20 cellular contexts compared by ENCODE assay signal in the genomic region with DNA sequence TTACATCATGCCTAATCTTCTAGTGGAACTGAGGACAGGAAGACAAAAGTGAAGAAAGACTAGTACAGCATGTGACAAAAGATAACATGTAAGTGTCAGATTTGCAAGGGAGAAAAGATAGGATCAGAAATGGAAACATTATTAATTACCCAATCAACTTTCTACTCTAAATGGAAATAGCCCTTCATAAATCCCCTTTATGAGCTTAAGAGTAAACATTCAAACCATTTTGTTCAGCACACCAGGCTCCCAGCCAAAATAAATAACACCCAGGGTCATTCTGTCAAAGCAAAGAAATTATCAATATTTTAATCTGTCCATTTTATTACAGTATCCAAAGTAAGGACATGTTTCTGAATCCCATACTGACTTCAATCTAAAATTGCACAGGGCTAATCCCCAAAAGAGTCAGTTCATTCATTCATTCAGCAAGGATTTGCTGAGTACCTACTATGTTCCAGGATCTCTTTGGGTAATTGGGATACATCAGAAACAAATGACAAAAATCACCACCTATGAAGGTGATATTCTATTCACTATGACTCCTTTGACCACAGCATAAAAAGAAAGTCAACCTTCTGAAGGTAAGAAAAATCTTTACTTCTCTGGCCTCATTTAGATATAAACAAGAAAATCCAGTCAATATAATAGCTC. TPM values are rescaled to one million over a fixed set of nuclear protein-coding genes. Genes with fewer than 3 reads are reported as not detected.
DNase-seq lines count a peak whose midpoint lies in the region; ATAC-seq and TF ChIP-seq lines count a peak whose summit lies in the region.
"Had no signal": no experiment of that assay in that cellular context is flagged by ENCODE, and none has a peak within 500 bp of the region (broad histone marks: within the 10 kb centered on the region; RNA-seq: fewer than 3 reads in every experiment).

No MANE protein-coding gene starts in this region.

- H3K4me1 ChIP-seq in SK-N-SH (ENCODE audit: control insufficient read depth in 1 of 2, insufficient read depth in 2 of 2, low read depth in 1 of 2, low read length in 1 of 2), result peaks cover 3 to 34% of the 10 kb centered on the region in 2 experiments
- H3K4me1 ChIP-seq in hepatocyte (ENCODE audit: insufficient read depth), result peaks cover 14% of the 10 kb centered on the region
- H3K4me1 ChIP-seq: psoas muscle had no signal

- H3K79me2 ChIP-seq in SK-N-SH (ENCODE audit: insufficient read depth) (peaks cover 15% of the 10 kb centered on the region; the same call in 1 of the 2 replicates), hepatocyte (peaks cover 56% of the 10 kb centered on the region)

- H3K4me3 ChIP-seq in SK-N-SH (ENCODE audit: low read depth in 2 of 2, low read length in 1 of 2) (no peak overlapping the region), hepatocyte (no peak overlapping the region)
- H3K4me3 ChIP-seq: lung, psoas muscle had no signal

- DNase-seq in SK-N-SH (no peak), NCI-H82 (lab: John Stamatoyannopoulos, UW) (peak; percentile 14), hepatocyte (ENCODE audit: low spot score) (no peak), CD1c-positive myeloid dendritic cell (ENCODE audit: extremely low spot score) (no peak), iPS-NIHi11 (ENCODE audit: low spot score) (no peak), Right ventricle myocardium inferior (ENCODE audit: missing footprints) (no peak), NCI-H187 (lab: John Stamatoyannopoulos, UW) (no peak)
- DNase-seq: ACHN; activated naive CD4-positive, alpha-beta T cell treated with anti-CD3 and anti-CD28 coated beads, Interleukin-2, amount 50 U/mL, for 16 hours; CD4-positive, CD25-positive, alpha-beta regulatory T cell; KG1; NCI-H1694; psoas muscle; stimulated activated naive CD4-positive, alpha-beta T cell treated with Interleukin-2 at 50 U/mL for 16 hours had no signal

- no peaks in the 10 kb centered on the region for H3K9me3 ChIP-seq in SK-N-SH
- no peaks in the 10 kb centered on the region for H3K9me3 ChIP-seq in hepatocyte (ENCODE audit: low read depth)
- H3K9me3 ChIP-seq: psoas muscle had no signal

- 0 out of 2 replicates have a peak overlapping the region, but pooled peaks have one; percentile 0 for H3K9ac ChIP-seq in SK-N-SH

- TF ChIP-seq CTCF in SK-N-SH (IDR thresholded peaks at IDR 0.05), result no peak
- no peak for TF ChIP-seq CTCF in hepatocyte (IDR thresholded peaks at IDR 0.05; ENCODE audit: poor library complexity)

- no peak for TF ChIP-seq EP300 in SK-N-SH (IDR thresholded peaks at IDR 0.05; ENCODE audit: borderline replicate concordance in 1 of 2, low read depth in 1 of 2, low read length in 1 of 2)

- H3F3A ChIP-seq in SK-N-SH (replicated peaks; ENCODE audit: insufficient read depth), result peaks cover 21% of the 10 kb centered on the region

- H3K36me3 ChIP-seq in SK-N-SH (replicated peaks in 1 of 2; ENCODE audit: control insufficient read depth in 1 of 2, insufficient read depth in 2 of 2, low read length in 1 of 2) (no peaks in the 10 kb centered on the region), hepatocyte (replicated peaks; ENCODE audit: insufficient read depth, low read depth) (no peaks in the 10 kb centered on the region)

- H4K20me1 ChIP-seq in SK-N-SH (ENCODE audit: insufficient read depth), result no peaks in the 10 kb centered on the region
- H4K20me1 ChIP-seq in hepatocyte (ENCODE audit: insufficient read depth, poor library complexity, severe bottlenecking), result no peaks in the 10 kb centered on the region

- no peak for TF ChIP-seq RAD21 in SK-N-SH (IDR thresholded peaks at IDR 0.05; ENCODE audit: low read length)

- H2AFZ ChIP-seq in SK-N-SH (ENCODE audit: low read depth) (no peak overlapping the region), hepatocyte (no peak overlapping the region)

- POLR2A ChIA-PET in SK-N-SH (lab: Yijun Ruan, JAX), result no interaction called here

- no peaks in the 10 kb centered on the region for H3K9me2 ChIP-seq in SK-N-SH
- no peaks in the 10 kb centered on the region for H3K9me2 ChIP-seq in hepatocyte (replicated peaks; ENCODE audit: insufficient read depth)

- peak overlapping the region in 1 of 2 experiments; percentile 50; a peak in 2 of 4 replicates for H3K27ac ChIP-seq in SK-N-SH (ENCODE audit: low read depth in 2 of 2, low read length in 1 of 2)
- no peak overlapping the region for H3K27ac ChIP-seq in hepatocyte
- H3K27ac ChIP-seq: psoas muscle, RWPE1 had no signal

- H3K27me3 ChIP-seq in SK-N-SH (ENCODE audit: insufficient read depth), result no peaks in the 10 kb centered on the region
- H3K27me3 ChIP-seq in hepatocyte, result no peaks in the 10 kb centered on the region

- CTCF ChIA-PET in SK-N-SH (lab: Yijun Ruan, JAX), result interaction anchor here (1.1 to 3.6 kb wide), 5 partner anchors 58 to 1626 kb away, joined by 3 to 12 read pairs (median 3); no protein-coding TSS in a partner anchor

- ATAC-seq in SK-N-SH treated with all-trans-retinoic acid at 6 μM for 48 hours (no peak), Right ventricle myocardium inferior (no peak)
- ATAC-seq: natural killer cell treated with Interleukin-12 subunit alpha and Interleukin-12 subunit beta and Interleukin-15 and Interleukin-18, amount 100 ng/mL, for 72 hours; psoas muscle had no signal

- intact Hi-C loops in Right ventricle myocardium inferior (cut with DNase I), result loop anchor here (10.0 kb wide), 1 partner anchor 145 kb away; no protein-coding TSS in a partner anchor

- H3K4me2 ChIP-seq in SK-N-SH, result peak overlapping the region; percentile 30; the same call in 1 of the 2 replicates
- H3K4me2 ChIP-seq in hepatocyte, result peak overlapping the region; percentile 3

TF ChIP-seq in SK-N-SH, 30 proteins besides CTCF, POLR2A, EP300 and RAD21 (continues in another document):
- TF ChIP-seq TCF12 (IDR thresholded peaks at IDR 0.05) (no peak), POLR2AphosphoS5 (IDR thresholded peaks at IDR 0.05; ENCODE audit: low read depth, low read length) (no peak), RXRA (IDR thresholded peaks at IDR 0.05; ENCODE audit: borderline replicate concordance, low read depth) (no peak), FOSL2 (IDR thresholded peaks at IDR 0.05; ENCODE audit: borderline replicate concordance, low read depth) (no peak), NFIC (IDR thresholded peaks at IDR 0.05; ENCODE audit: borderline replicate concordance) (no peak; the same call in 1 of the 2 replicates)
- TF ChIP-seq, protein P1, sequence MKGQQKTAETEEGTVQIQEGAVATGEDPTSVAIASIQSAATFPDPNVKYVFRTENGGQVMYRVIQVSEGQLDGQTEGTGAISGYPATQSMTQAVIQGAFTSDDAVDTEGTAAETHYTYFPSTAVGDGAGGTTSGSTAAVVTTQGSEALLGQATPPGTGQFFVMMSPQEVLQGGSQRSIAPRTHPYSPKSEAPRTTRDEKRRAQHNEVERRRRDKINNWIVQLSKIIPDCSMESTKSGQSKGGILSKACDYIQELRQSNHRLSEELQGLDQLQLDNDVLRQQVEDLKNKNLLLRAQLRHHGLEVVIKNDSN (IDR thresholded peaks at IDR 0.05; ENCODE audit: borderline replicate concordance, low read depth), result no peak
- TF ChIP-seq, protein P2, sequence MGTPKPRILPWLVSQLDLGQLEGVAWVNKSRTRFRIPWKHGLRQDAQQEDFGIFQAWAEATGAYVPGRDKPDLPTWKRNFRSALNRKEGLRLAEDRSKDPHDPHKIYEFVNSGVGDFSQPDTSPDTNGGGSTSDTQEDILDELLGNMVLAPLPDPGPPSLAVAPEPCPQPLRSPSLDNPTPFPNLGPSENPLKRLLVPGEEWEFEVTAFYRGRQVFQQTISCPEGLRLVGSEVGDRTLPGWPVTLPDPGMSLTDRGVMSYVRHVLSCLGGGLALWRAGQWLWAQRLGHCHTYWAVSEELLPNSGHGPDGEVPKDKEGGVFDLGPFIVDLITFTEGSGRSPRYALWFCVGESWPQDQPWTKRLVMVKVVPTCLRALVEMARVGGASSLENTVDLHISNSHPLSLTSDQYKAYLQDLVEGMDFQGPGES (IDR thresholded peaks at IDR 0.05; ENCODE audit: low read depth, low read length), result no peak

TF ChIP-seq in SK-N-SH treated with all-trans-retinoic acid at 6 μM for 48 hours, 23 proteins besides CTCF, POLR2A, EP300 and RAD21 (continues in another document):
- TF ChIP-seq, protein P3, sequence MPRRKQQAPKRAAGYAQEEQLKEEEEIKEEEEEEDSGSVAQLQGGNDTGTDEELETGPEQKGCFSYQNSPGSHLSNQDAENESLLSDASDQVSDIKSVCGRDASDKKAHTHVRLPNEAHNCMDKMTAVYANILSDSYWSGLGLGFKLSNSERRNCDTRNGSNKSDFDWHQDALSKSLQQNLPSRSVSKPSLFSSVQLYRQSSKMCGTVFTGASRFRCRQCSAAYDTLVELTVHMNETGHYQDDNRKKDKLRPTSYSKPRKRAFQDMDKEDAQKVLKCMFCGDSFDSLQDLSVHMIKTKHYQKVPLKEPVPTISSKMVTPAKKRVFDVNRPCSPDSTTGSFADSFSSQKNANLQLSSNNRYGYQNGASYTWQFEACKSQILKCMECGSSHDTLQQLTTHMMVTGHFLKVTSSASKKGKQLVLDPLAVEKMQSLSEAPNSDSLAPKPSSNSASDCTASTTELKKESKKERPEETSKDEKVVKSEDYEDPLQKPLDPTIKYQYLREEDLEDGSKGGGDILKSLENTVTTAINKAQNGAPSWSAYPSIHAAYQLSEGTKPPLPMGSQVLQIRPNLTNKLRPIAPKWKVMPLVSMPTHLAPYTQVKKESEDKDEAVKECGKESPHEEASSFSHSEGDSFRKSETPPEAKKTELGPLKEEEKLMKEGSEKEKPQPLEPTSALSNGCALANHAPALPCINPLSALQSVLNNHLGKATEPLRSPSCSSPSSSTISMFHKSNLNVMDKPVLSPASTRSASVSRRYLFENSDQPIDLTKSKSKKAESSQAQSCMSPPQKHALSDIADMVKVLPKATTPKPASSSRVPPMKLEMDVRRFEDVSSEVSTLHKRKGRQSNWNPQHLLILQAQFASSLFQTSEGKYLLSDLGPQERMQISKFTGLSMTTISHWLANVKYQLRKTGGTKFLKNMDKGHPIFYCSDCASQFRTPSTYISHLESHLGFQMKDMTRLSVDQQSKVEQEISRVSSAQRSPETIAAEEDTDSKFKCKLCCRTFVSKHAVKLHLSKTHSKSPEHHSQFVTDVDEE (CRISPR knock-in tag; IDR thresholded peaks at IDR 0.05), result no peak
- TF ChIP-seq PPARA (CRISPR knock-in tag; IDR thresholded peaks at IDR 0.05; ENCODE audit: borderline replicate concordance), result no peak

RNA-seq across cellular contexts. Expression of a gene that starts 5.3 kb away (rescaled TPM):
- polyA plus RNA-seq in SK-N-SH (2012; rRNA removed) (3.8 and 5.3 TPM in 2 replicates), hepatocyte (14.0 and 15.6 TPM in 2 replicates)
- 5.6 and 6.8 TPM in 2 replicates for polyA plus RNA-seq in SK-N-SH (2012; cell fraction: cytosol; rRNA removed)
- polyA plus RNA-seq in SK-N-SH (2012; cell fraction: nucleus; rRNA removed), result 2.6 and 3.1 TPM in 2 replicates
- total RNA-seq in hepatocyte (24.7 and 34.4 TPM in 2 replicates), Right ventricle myocardium inferior (33.2 TPM)

RNA-seq across cellular contexts. Expression of a gene that starts 43.0 kb away (rescaled TPM):
- polyA plus RNA-seq in SK-N-SH (2012; rRNA removed) (not detected in 2 replicates), hepatocyte (0.39 TPM in 1 of 2 replicates, not detected in the other)
- polyA plus RNA-seq in SK-N-SH (2012; cell fraction: cytosol; rRNA removed), result not detected in 2 replicates
- polyA plus RNA-seq in SK-N-SH (2012; cell fraction: nucleus; rRNA removed), result not detected in 2 replicates
- total RNA-seq in hepatocyte (not detected in 2 replicates), Right ventricle myocardium inferior (5.5 TPM)
- total RNA-seq: CD4-positive, CD25-positive, alpha-beta regulatory T cell; epithelial cell of proximal tubule; lung; natural killer cell treated with Interleukin-12 subunit alpha and Interleukin-12 subunit beta and Interleukin-15 and Interleukin-18, amount 100 ng/mL, for 72 hours; psoas muscle; ureter had no signal
- polyA plus RNA-seq: lung, psoas muscle had no signal
